Comparison of ENCODE assay signal across 8 cellular contexts in genomic region chr10:44813201-44813600, GRCh38.
"Had no signal": no experiment of that assay in that cellular context is flagged by ENCODE, and none has a peak within 500 bp of the region (broad histone marks: within the 10 kb centered on the region; RNA-seq: fewer than 3 reads in every experiment).

No MANE protein-coding gene starts in this region.

- H3K4me2 ChIP-seq: GM23338, KMS-11 had no signal

- H3K36me3 ChIP-seq: HAP-1 had no signal

- ATAC-seq: GM23338 had no signal

- H3K9me3 ChIP-seq: HAP-1 had no signal

- H2AFZ ChIP-seq: GM23338 had no signal

- H3K27ac ChIP-seq: KMS-11 had no signal

- H3K4me3 ChIP-seq: GM23338, HAP-1 had no signal

- FAIRE-seq: HTR-8/SVneo had no signal

- H3K4me1 ChIP-seq: HAP-1 had no signal

- DNase-seq: H7, HFFc6, Karpas-422, KBM-7 had no signal

- H3K9ac ChIP-seq: KMS-11 had no signal
